ENCODE assay signal across 10 cellular contexts in genomic region chr10:10209152-10209551, GRCh38.
DNase-seq lines count a peak whose midpoint lies in the region; ATAC-seq, FAIRE-seq and TF ChIP-seq lines count a peak whose summit lies in the region.
"Had no signal": no experiment of that assay in that cellular context is flagged by ENCODE, and none has a peak within 500 bp of the region (broad histone marks: within the 10 kb centered on the region; RNA-seq: fewer than 3 reads in every experiment).

No MANE protein-coding gene starts in this region.

- peak; percentile 75 for ATAC-seq in GM18868 (IDR thresholded peaks at IDR 0.05; ENCODE audit: unreplicated experiment)

- no peak overlapping the region for H2AFZ ChIP-seq in fibroblast of lung (ENCODE audit: low read length)

- H3K27ac ChIP-seq in fibroblast of lung (ENCODE audit: insufficient read depth, low read length) (no peak overlapping the region), ovary (no peak overlapping the region), small intestine (ENCODE audit: low read depth in 1 of 2, low read length in 1 of 2) (no peak overlapping the region), prostate gland (no peak overlapping the region)

- 13 to 23% (median 15%) methylated on average over 3 of the region's 3 CpGs for WGBS in ovary, 3 donors
- WGBS in small intestine, 3 donors, result 45 to 49% (median 48%) methylated on average over 3 of the region's 3 CpGs
- 46% methylated on average over 3 of the region's 3 CpGs for WGBS in prostate gland

- TF ChIP-seq POLR2A in ovary (IDR thresholded peaks at IDR 0.05) (no peak), prostate gland (IDR thresholded peaks at IDR 0.05) (no peak)

- H3K4me3 ChIP-seq in fibroblast of lung (replicated peaks in 1 of 4; ENCODE audit: control extremely low read depth in 1 of 4, insufficient read depth in 1 of 4, low read depth in 3 of 4, low read length in 4 of 4) (no peak overlapping the region), ovary (no peak overlapping the region), small intestine (ENCODE audit: low read depth in 1 of 2, low read length in 2 of 2) (no peak overlapping the region), prostate gland (no peak overlapping the region)

- no peak overlapping the region for H3K9ac ChIP-seq in fibroblast of lung (ENCODE audit: insufficient read depth, low read length)

- no peak overlapping the region for H3K4me2 ChIP-seq in fibroblast of lung (ENCODE audit: extremely low read depth, insufficient read depth, low read length)

- intact Hi-C loops in ovary (cut with DNase I) (no loop called here), prostate gland (cut with DNase I) (no loop called here)

- TF ChIP-seq EP300 in ovary (IDR thresholded peaks at IDR 0.05), result no peak

- no peaks in the 10 kb centered on the region for H3K4me1 ChIP-seq in fibroblast of lung (ENCODE audit: control insufficient read depth, extremely low read depth, insufficient read depth, low read length)
- no peaks in the 10 kb centered on the region for H3K4me1 ChIP-seq in ovary (ENCODE audit: insufficient read depth)
- H3K4me1 ChIP-seq in small intestine (ENCODE audit: control insufficient read depth in 2 of 2, insufficient read depth in 1 of 2, low read depth in 1 of 2, low read length in 1 of 2), result no peaks in the 10 kb centered on the region
- H3K4me1 ChIP-seq in prostate gland (replicated peaks), result no peaks in the 10 kb centered on the region

- H3K36me3 ChIP-seq in fibroblast of lung (ENCODE audit: control insufficient read depth, insufficient read depth, low read length) (no peaks in the 10 kb centered on the region), ovary (no peaks in the 10 kb centered on the region), small intestine (ENCODE audit: control insufficient read depth in 2 of 2, insufficient read depth in 2 of 2, low read length in 2 of 2) (no peaks in the 10 kb centered on the region), prostate gland (no peaks in the 10 kb centered on the region)

- H3K9me3 ChIP-seq in fibroblast of lung (ENCODE audit: control insufficient read depth, insufficient read depth, low read depth, low read length) (no peaks in the 10 kb centered on the region), ovary (no peaks in the 10 kb centered on the region), small intestine (ENCODE audit: control insufficient read depth, low read depth) (no peaks in the 10 kb centered on the region), prostate gland (no peaks in the 10 kb centered on the region)

- no peak for FAIRE-seq in small intestine (lab: Jason Lieb, UNC)

- H4K20me1 ChIP-seq in fibroblast of lung (ENCODE audit: control insufficient read depth, extremely low read depth, insufficient read depth, low read length), result no peaks in the 10 kb centered on the region

- TF ChIP-seq CTCF in fibroblast of lung (conservative IDR thresholded peaks at IDR 0.05 in 1 of 2, IDR thresholded peaks at IDR 0.05 in 1 of 2; ENCODE audit: low read depth in 1 of 2, low read length in 2 of 2) (no peak), ovary (IDR thresholded peaks at IDR 0.05) (no peak), prostate gland (IDR thresholded peaks at IDR 0.05) (no peak)

- H3K27me3 ChIP-seq in fibroblast of lung (ENCODE audit: control insufficient read depth, insufficient read depth, low read length) (no peaks in the 10 kb centered on the region), ovary (no peaks in the 10 kb centered on the region), small intestine (ENCODE audit: control insufficient read depth in 2 of 2, insufficient read depth in 2 of 2, low read length in 2 of 2) (no peaks in the 10 kb centered on the region), prostate gland (replicated peaks; ENCODE audit: insufficient read depth) (no peaks in the 10 kb centered on the region)

- DNase-seq in NAMALWA (ENCODE audit: low spot score) (peak; percentile 68), fibroblast of lung (ENCODE audit: low read depth in 2 of 2) (peak; percentile 3 to 94), ovary (peak; percentile 25 to 67 (median 41)), SHP77 treated with DMSO at 0.1 percent for 48 hours (lab: John Stamatoyannopoulos, UW) (no peak), small intestine (no peak), prostate gland (ENCODE audit: low spot score) (no peak)
- no peak for DNase-seq in central memory CD4-positive, alpha-beta T cell
- DNase-seq: activated T-cell treated with anti-CD3 and anti-CD28 coated beads for 4 hours, H7 had no signal

- H3K79me2 ChIP-seq in fibroblast of lung (ENCODE audit: control insufficient read depth, insufficient read depth, low read length), result no peaks in the 10 kb centered on the region

Comparison
In these comparisons a context has a peak if more than half of its experiments do, and no peak if none do; other contexts are left out.
1. DNase-seq: peak in NAMALWA (single experiment), fibroblast of lung (2 of 2) and ovary (5 of 5); none in central memory CD4-positive, alpha-beta T cell (single experiment), SHP77 treated with DMSO at 0.1 percent for 48 hours (single experiment), small intestine (single experiment) and prostate gland (single experiment).